ENCODE assay signal across 9 cellular contexts in the genomic region with DNA sequence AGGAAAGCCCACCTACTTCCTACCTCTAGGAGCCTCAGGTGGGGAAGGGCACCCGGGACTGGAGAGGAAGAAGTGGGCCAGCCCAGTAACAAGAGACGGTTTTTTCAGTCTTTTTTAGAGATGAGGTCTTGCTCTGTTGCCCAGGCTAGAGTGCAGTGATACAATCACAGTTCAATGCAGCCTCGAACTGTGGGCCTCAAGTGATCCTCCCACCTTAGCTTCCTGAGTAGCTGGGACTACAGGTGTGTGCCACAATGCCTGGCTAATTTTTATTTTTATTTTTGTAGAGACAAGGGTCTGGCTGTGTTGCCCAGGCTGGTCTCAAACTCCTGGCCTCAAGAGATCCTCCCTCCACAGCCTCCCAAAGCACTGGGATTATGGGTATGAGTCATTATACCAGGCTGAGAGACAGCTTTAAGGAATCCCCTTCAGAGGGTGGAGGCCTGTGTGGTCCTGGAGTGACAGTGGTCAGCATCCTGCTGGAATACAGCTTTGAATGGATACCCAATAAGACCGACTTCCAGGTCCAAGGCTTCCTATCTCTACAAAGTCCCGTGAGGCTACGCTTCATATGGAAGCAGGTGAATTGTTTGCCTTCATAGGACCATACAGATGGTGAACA.
"Had no signal": no experiment of that assay in that cellular context is flagged by ENCODE, and none has a peak within 500 bp of the region (broad histone marks: within the 10 kb centered on the region; RNA-seq: fewer than 3 reads in every experiment).

No MANE protein-coding gene starts in this region.

- H3K4me3 Mint-ChIP-seq: HFFc6, IgD-negative memory B cell had no signal

- H2AFZ ChIP-seq: GM23248 had no signal

- H3K9me3 Mint-ChIP-seq: HFFc6 had no signal

- H3K4me3 ChIP-seq: GM23248 had no signal

- H3K36me3 Mint-ChIP-seq: IgD-negative memory B cell had no signal

- H3K4me1 Mint-ChIP-seq: IgD-negative memory B cell had no signal

- H3K27ac ChIP-seq: GM23248, HL-60 had no signal

- DNase-seq: GM23248, H7, HCEC 1CT, HFFc6, Kasumi-1, KG1 had no signal

- ATAC-seq: HepG2 had no signal

- H3K9ac ChIP-seq: GM23248 had no signal

- H3K27ac Mint-ChIP-seq: HFFc6 had no signal

- FAIRE-seq: HepG2 had no signal
